In genomic region chr7:74083117-74083876, GRCh38 we compare ENCODE assay signal across 8 cellular contexts. TPM values are rescaled to one million over a fixed set of nuclear protein-coding genes. Genes with fewer than 3 reads are reported as not detected.
A peak's percentile ranks its signal among the peaks of the same experiment; 100 is the strongest.
DNase-seq lines count a peak whose midpoint lies in the region; ATAC-seq and TF ChIP-seq lines count a peak whose summit lies in the region.

LIMK1 (plus strand) TSS chr7:74083804; CDS start chr7:74083991, 187 bp downstream.

- H3K4me3 ChIP-seq in GM08714 (ENCODE audit: low read length) (peak within 1 kb of the TSS; percentile 70), left ventricle myocardium inferior (peak within 1 kb of the TSS; percentile 87), prostate gland (peak within 1 kb of the TSS; percentile 66 to 70), upper lobe of right lung (peak within 1 kb of the TSS; percentile 71)

- DNase-seq in HFFc6 (peak; percentile 31), NCI-H1105 treated with DMSO at 0.1 percent for 48 hours (lab: John Stamatoyannopoulos, UW) (peak; percentile 61), T-helper 17 cell (peak; percentile 77 to 85 (median 82)), amniotic stem cell (lab: John Stamatoyannopoulos, UW) (peak; percentile 35), left ventricle myocardium inferior (peak; percentile 85), prostate gland (ENCODE audit: low spot score) (peak; percentile 74), upper lobe of right lung (peak; percentile 91)

- H3K27me3 ChIP-seq in left ventricle myocardium inferior (ENCODE audit: low read depth) (no peaks in the 10 kb centered on the region), prostate gland (replicated peaks; ENCODE audit: insufficient read depth) (no peaks in the 10 kb centered on the region), upper lobe of right lung (no peaks in the 10 kb centered on the region)

- TF ChIP-seq POLR2A in prostate gland (IDR thresholded peaks at IDR 0.05), result peak; percentile 19

- H3K9me3 ChIP-seq in T-helper 17 cell (ENCODE audit: control insufficient read depth, low read length, poor library complexity, severe bottlenecking) (no peaks in the 10 kb centered on the region), left ventricle myocardium inferior (replicated peaks) (no peaks in the 10 kb centered on the region), prostate gland (no peaks in the 10 kb centered on the region), upper lobe of right lung (no peaks in the 10 kb centered on the region)

- intact Hi-C loops in left ventricle myocardium inferior (cut with micrococcal nuclease), result no loop called here
- intact Hi-C loops in prostate gland (cut with DNase I), result no loop called here
- intact Hi-C loops in upper lobe of right lung (cut with DNase I), result no loop called here

- 12% methylated on average over 28 of the region's 71 CpGs for WGBS in prostate gland

- H3K27ac ChIP-seq in left ventricle myocardium inferior (replicated peaks), result peak within 1 kb of the TSS; percentile 57
- peak within 1 kb of the TSS; percentile 55 to 67 for H3K27ac ChIP-seq in prostate gland
- peak within 1 kb of the TSS; percentile 24 for H3K27ac ChIP-seq in upper lobe of right lung

- H3K36me3 Mint-ChIP-seq in HFFc6 (ENCODE audit: low read depth), result peaks cover 17% of the 10 kb centered on the region
- no peaks in the 10 kb centered on the region for H3K36me3 Mint-ChIP-seq in T-helper 17 cell (ENCODE audit: low read depth)

- H3K9me3 Mint-ChIP-seq in HFFc6, result no peaks in the 10 kb centered on the region

- H3K4me1 Mint-ChIP-seq in HFFc6 (ENCODE audit: low read depth) (peaks cover 27% of the 10 kb centered on the region), T-helper 17 cell (peaks cover 9% of the 10 kb centered on the region)

- peaks cover 3% of the 10 kb centered on the region; the same call in 1 of the 2 replicates for H3K27me3 Mint-ChIP-seq in HFFc6 (ENCODE audit: insufficient read depth)
- no peaks in the 10 kb centered on the region for H3K27me3 Mint-ChIP-seq in T-helper 17 cell

- H3K4me1 ChIP-seq in left ventricle myocardium inferior, result peaks cover 22% of the 10 kb centered on the region
- H3K4me1 ChIP-seq in prostate gland (replicated peaks), result peaks cover 3% of the 10 kb centered on the region
- H3K4me1 ChIP-seq in upper lobe of right lung, result peaks cover 16% of the 10 kb centered on the region

- peak; percentile 95 for ATAC-seq in T-helper 17 cell
- ATAC-seq in upper lobe of right lung, result peak; percentile 96

- peak within 1 kb of the TSS; percentile 92 for H3K4me3 Mint-ChIP-seq in HFFc6
- peak within 1 kb of the TSS; percentile 90 for H3K4me3 Mint-ChIP-seq in T-helper 17 cell

- H3K36me3 ChIP-seq in left ventricle myocardium inferior (no peaks in the 10 kb centered on the region), prostate gland (no peaks in the 10 kb centered on the region), upper lobe of right lung (no peaks in the 10 kb centered on the region)

- H3K27ac Mint-ChIP-seq in HFFc6 (peak within 1 kb of the TSS; percentile 88), T-helper 17 cell (peak within 1 kb of the TSS; percentile 43)

- TF ChIP-seq CTCF in HFFc6 (IDR thresholded peaks at IDR 0.05), result no peak
- TF ChIP-seq CTCF in left ventricle myocardium inferior (IDR thresholded peaks at IDR 0.05; ENCODE audit: borderline replicate concordance), result no peak
- TF ChIP-seq CTCF in prostate gland (IDR thresholded peaks at IDR 0.05), result no peak
- no peak for TF ChIP-seq CTCF in upper lobe of right lung (IDR thresholded peaks at IDR 0.05)

RNA-seq across cellular contexts. Expression of gene LIMK1, which starts in this region (rescaled TPM):
- 10 to 100 TPM; 57.8 to 75.6 (median 67.2) TPM for total RNA-seq in HFFc6 (2021; fragmentation: NEBNext Ultra II Directional; extraction: Animal tissue kit (Norgen Biotek cat#: 25700))
- total RNA-seq in T-helper 17 cell, result 10 to 100 TPM; 11.7 to 13.2 TPM
- 10.1 TPM for total RNA-seq in left ventricle myocardium inferior
- total RNA-seq in prostate gland, result 10 to 100 TPM; 12.8 to 41.2 TPM
- 53.1 TPM for total RNA-seq in upper lobe of right lung

Comparison
In these comparisons a context has a peak if more than half of its experiments do, and no peak if none do; other contexts are left out.
1. Peak in every context shown above with its lines: DNase-seq, ATAC-seq, H3K4me3 ChIP-seq and H3K27ac ChIP-seq.
2. DNase-seq: peak in every context shown above with its lines; median percentile 91 in upper lobe of right lung; 85 in left ventricle myocardium inferior; 82 in T-helper 17 cell; 74 in prostate gland; 61 in NCI-H1105 treated with DMSO at 0.1 percent for 48 hours; 35 in amniotic stem cell; 31 in HFFc6.